In genomic region chr22:20298803-20299735, GRCh38 we compare ENCODE assay signal across 8 cellular contexts. TPM values are rescaled to one million over a fixed set of nuclear protein-coding genes. Genes with fewer than 3 reads are reported as not detected.
DNase-seq lines count a peak whose midpoint lies in the region; ATAC-seq and TF ChIP-seq lines count a peak whose summit lies in the region.

No MANE protein-coding gene starts in this region.

- DNase-seq in BE2C: peak; percentile 94
- DNase-seq in NAMALWA (ENCODE audit: low spot score): peak; percentile 88
- DNase-seq in T follicular helper cell (ENCODE audit: low read depth): peak; percentile 86
- peak; percentile 90 for DNase-seq in activated naive CD8-positive, alpha-beta T cell treated with anti-CD3 and anti-CD28 coated beads, Interleukin-2, amount 50 U/mL, for 16 hours (ENCODE audit: low read depth, low spot score)
- DNase-seq in heart right ventricle: peak; percentile 81 to 86
- DNase-seq in prostate gland (ENCODE audit: low spot score): peak; percentile 84
- DNase-seq in ureter (ENCODE audit: low spot score): peak; percentile 84

- intact Hi-C loops in heart right ventricle (cut with DNase I) (loop anchor here in 1 of 10 donors (5.0 kb wide), 1 partner anchor 132 kb away; no protein-coding TSS in a partner anchor), prostate gland (cut with DNase I) (no loop called here)

- ATAC-seq in GM21381 (IDR thresholded peaks at IDR 0.05; ENCODE audit: unreplicated experiment) (peak; percentile 68), heart right ventricle (peak; percentile 84 to 92 (median 90))

- H3K9me3 ChIP-seq in BE2C: no peaks in the 10 kb centered on the region
- H3K9me3 ChIP-seq in heart right ventricle: no peaks in the 10 kb centered on the region
- H3K9me3 ChIP-seq in prostate gland: no peaks in the 10 kb centered on the region

- H3K4me1 ChIP-seq in BE2C: no peaks in the 10 kb centered on the region; the same call in 1 of the 2 replicates
- H3K4me1 ChIP-seq in heart right ventricle: peaks cover 5 to 16% (median 13%) of the 10 kb centered on the region in 9 donors
- H3K4me1 ChIP-seq in prostate gland (replicated peaks): no peaks in the 10 kb centered on the region

- no peaks in the 10 kb centered on the region for H3K36me3 ChIP-seq in BE2C
- no peaks in the 10 kb centered on the region for H3K36me3 ChIP-seq in heart right ventricle
- no peaks in the 10 kb centered on the region for H3K36me3 ChIP-seq in prostate gland

- H3K27me3 ChIP-seq in BE2C (no peaks in the 10 kb centered on the region), heart right ventricle (peaks cover 8 to 41% (median 17%) of the 10 kb centered on the region in 7 donors), prostate gland (replicated peaks; ENCODE audit: insufficient read depth) (no peaks in the 10 kb centered on the region)

- H3K27ac ChIP-seq in heart right ventricle (peak overlapping the region in 1 of 10 donors; percentile 39), prostate gland (no peak overlapping the region)

- WGBS in heart right ventricle, 2 donors: 1 to 3% methylated on average over 69 to 88 of the region's 88 CpGs
- WGBS in prostate gland: 0% methylated on average over 30 of the region's 88 CpGs

- TF ChIP-seq POLR2A in prostate gland (IDR thresholded peaks at IDR 0.05): peak; percentile 19

- TF ChIP-seq CTCF in BE2C (IDR thresholded peaks at IDR 0.05; ENCODE audit: low read depth, low read length) (no peak), heart right ventricle (IDR thresholded peaks at IDR 0.05) (no peak), prostate gland (IDR thresholded peaks at IDR 0.05) (no peak)

- H3K4me3 ChIP-seq in BE2C (ENCODE audit: low read depth, low read length) (peak overlapping the region; percentile 51), heart right ventricle (peak overlapping the region; percentile 22 to 70 (median 58)), prostate gland (peak overlapping the region; percentile 34 to 46)

RNA-seq across cellular contexts. Expression of gene DGCR6L, which starts 20.8 kb away (rescaled TPM):
- 200 TPM for polyA plus RNA-seq in BE2C (2012; ENCODE audit: insufficient read depth, insufficient read length, low read depth)
- total RNA-seq in heart right ventricle: 10 to 100 TPM; 37.9 to 65.9 (median 40.5) TPM
- polyA plus RNA-seq in heart right ventricle: 10 to 100 TPM; 57.3 to 90.3 TPM
- 100 to 1,000 TPM; 101 to 109 TPM for total RNA-seq in prostate gland
- 31.4 TPM for total RNA-seq in ureter

RNA-seq across cellular contexts. Expression of gene RTN4R, which starts 31.0 kb away (rescaled TPM):
- polyA plus RNA-seq in BE2C (2012; ENCODE audit: insufficient read depth, insufficient read length, low read depth): 68.7 TPM
- total RNA-seq in heart right ventricle (1 to 10 TPM in 5 of 10 donors, under 1 TPM in 5; 0.56 to 2.5 (median 0.93) TPM), prostate gland (1 to 10 TPM; 4.4 to 6.0 TPM), ureter (1.3 TPM)
- polyA plus RNA-seq in heart right ventricle: 1 to 10 TPM in 1 of 2 donors, under 1 TPM in 1; 0.59 to 1.5 TPM
